26 cellular contexts compared by ENCODE assay signal in genomic region chr15:68646156-68646555, GRCh38.
DNase-seq lines count a peak whose midpoint lies in the region; ATAC-seq and TF ChIP-seq lines count a peak whose summit lies in the region.
"Had no signal": no experiment of that assay in that cellular context is flagged by ENCODE, and none has a peak within 500 bp of the region (broad histone marks: within the 10 kb centered on the region; RNA-seq: fewer than 3 reads in every experiment).

No MANE protein-coding gene starts in this region.

- H3K4me2 ChIP-seq in OCI-LY7 (ENCODE audit: low read length): peak overlapping the region; percentile 35
- H3K4me2 ChIP-seq: hepatocyte had no signal

- H3K27ac ChIP-seq in OCI-LY7 (ENCODE audit: low read depth, low read length, poor library complexity, severe bottlenecking): no peak overlapping the region
- H3K27ac ChIP-seq: 22Rv1, adrenal gland, epithelial cell of prostate, hepatocyte, pancreas, SJSA1, tibial nerve had no signal

- ATAC-seq in GM19463 (IDR thresholded peaks at IDR 0.05; ENCODE audit: unreplicated experiment): no peak
- ATAC-seq: HCT116, pancreas, T-helper 17 cell had no signal

- H3K4me3 ChIP-seq in OCI-LY7 (ENCODE audit: low read depth, low read length, poor library complexity, severe bottlenecking): no peak overlapping the region
- H3K4me3 ChIP-seq: adrenal gland, hepatocyte, pancreas, SJSA1, tibial nerve had no signal

- intact Hi-C loops in OCI-LY7 (cut with micrococcal nuclease; ENCODE audit: unreplicated experiment): no loop called here
- intact Hi-C loops in head of caudate nucleus (cut with DNase I): no loop called here

- CTCF ChIA-PET in OCI-LY7 (lab: Charles Lee; ENCODE audit: unreplicated experiment): interaction anchor here (0.6 kb wide), 1 partner anchor 13 kb away, joined by 6 read pairs; no protein-coding TSS in a partner anchor

- H4K20me1 ChIP-seq in OCI-LY7 (ENCODE audit: insufficient read depth, low read length): no peaks in the 10 kb centered on the region

- H3K79me2 ChIP-seq in OCI-LY7 (ENCODE audit: insufficient read depth, low read depth, low read length): no peaks in the 10 kb centered on the region
- H3K79me2 ChIP-seq: hepatocyte had no signal

- TF ChIP-seq CTCF in OCI-LY7 (conservative IDR thresholded peaks at IDR 0.05; ENCODE audit: low read length): no peak

- BruUV-seq in OCI-LY7 (replicated peaks; lab: Mats Ljungman, UMichigan): no TSS peak

- DNase-seq in DMS79 treated with DMSO at 0.1 percent for 48 hours (lab: John Stamatoyannopoulos, UW): peak; percentile 6
- no peak for DNase-seq in DMS79 (lab: John Stamatoyannopoulos, UW)
- DNase-seq in OCI-LY7 (ENCODE audit: low spot score): no peak
- DNase-seq in head of caudate nucleus: peak; percentile 55 to 93 (median 80)
- DNase-seq in retina: peak; percentile 84
- no peak for DNase-seq in NCI-H748 (lab: John Stamatoyannopoulos, UW; ENCODE audit: unreplicated experiment)
- no peak for DNase-seq in NOMO-1 treated with dmso at 0.1 percent for 144 hours (lab: John Stamatoyannopoulos, UW; ENCODE audit: unreplicated experiment)
- DNase-seq: activated CD4-positive, alpha-beta T cell treated with anti-CD3 and anti-CD28 coated beads, Interleukin-2, amount 50 U/mL, for 4 hours; activated gamma-delta T cell; adrenal gland; Calu3; mammary epithelial cell; naive B cell; NCI-H1105; NCI-H774; pancreas; stimulated activated CD4-positive, alpha-beta T cell treated with anti-CD3 and anti-CD28 coated beads, Interleukin-1b, Interleukin-23, amount 100 ng/mL, for 48 hours; stimulated activated naive CD4-positive, alpha-beta T cell treated with Interleukin-2 at 50 U/mL for 16 hours; T-helper 17 cell had no signal

- H3K36me3 ChIP-seq in OCI-LY7 (ENCODE audit: insufficient read depth, low read length): peaks cover 14% of the 10 kb centered on the region; the same call in 1 of the 2 replicates
- H3K36me3 ChIP-seq: adrenal gland, pancreas, SJSA1 had no signal

- no peak overlapping the region for H2AFZ ChIP-seq in OCI-LY7 (ENCODE audit: low read length)
- H2AFZ ChIP-seq: hepatocyte had no signal

- POLR2A ChIA-PET in OCI-LY7 (lab: Charles Lee): interaction anchor here (0.5 to 2.4 kb wide), 3 partner anchors 8 to 13 kb away, joined by 3 to 13 read pairs (median 5); no protein-coding TSS in a partner anchor

- H3K9me3 ChIP-seq in OCI-LY7 (ENCODE audit: low read length): no peaks in the 10 kb centered on the region
- H3K9me3 ChIP-seq: adrenal gland, pancreas, SJSA1, tibial nerve had no signal

- no peaks in the 10 kb centered on the region for H3K9me2 ChIP-seq in OCI-LY7 (ENCODE audit: insufficient read depth, low read length)

- peaks cover 76% of the 10 kb centered on the region for H3K4me1 ChIP-seq in OCI-LY7 (ENCODE audit: insufficient read depth, low read length, poor library complexity, severe bottlenecking)
- H3K4me1 ChIP-seq: adrenal gland, pancreas, SJSA1 had no signal

Comparison
In these comparisons a context has a peak if more than half of its experiments do, and no peak if none do; other contexts are left out.
1. DNase-seq: peak in DMS79 treated with DMSO at 0.1 percent for 48 hours (single experiment), head of caudate nucleus (42 of 42) and retina (single experiment); none in DMS79 (single experiment), OCI-LY7 (single experiment), NCI-H748 (single experiment) and NOMO-1 treated with dmso at 0.1 percent for 144 hours (single experiment).